8 cellular contexts compared by ENCODE assay signal in genomic region chr4:149031399-149031798, GRCh38.
DNase-seq lines count a peak whose midpoint lies in the region; ATAC-seq, FAIRE-seq and TF ChIP-seq lines count a peak whose summit lies in the region.

No MANE protein-coding gene starts in this region.

- no peak for TF ChIP-seq RAD21 in A549 (conservative IDR thresholded peaks at IDR 0.05 in 1 of 2, IDR thresholded peaks at IDR 0.05 in 1 of 2)

- H2BK15ac ChIP-seq in mesenchymal stem cell (ENCODE audit: low read depth, poor library complexity, severe bottlenecking) = no peak overlapping the region

- DNase-seq in A549 (ENCODE audit: low read depth in 1 of 2, low spot score in 1 of 2) = no peak
- DNase-seq in GM19239 (ENCODE audit: insufficient read length, low spot score) = no peak
- DNase-seq in MV-4-11 (lab: John Stamatoyannopoulos, UW) = peak; percentile 1
- no peak for DNase-seq in esophagus squamous epithelium (lab: John Stamatoyannopoulos, UW)
- DNase-seq in stomach = no peak
- no peak for DNase-seq in NCI-H187 treated with DMSO at 0.1 percent for 48 hours (lab: John Stamatoyannopoulos, UW)
- DNase-seq in mesenchymal stem cell = no peak
- DNase-seq in omental fat pad (ENCODE audit: low spot score) = no peak

- H3K27me3 ChIP-seq in esophagus squamous epithelium = no peaks in the 10 kb centered on the region
- H3K27me3 ChIP-seq in stomach = no peaks in the 10 kb centered on the region
- H3K27me3 ChIP-seq in mesenchymal stem cell (ENCODE audit: control insufficient read depth in 1 of 2, insufficient read depth in 1 of 2, low read length in 2 of 2) = no peaks in the 10 kb centered on the region

- H3K9me3 ChIP-seq in A549 (no peaks in the 10 kb centered on the region), esophagus squamous epithelium (no peaks in the 10 kb centered on the region), stomach (no peaks in the 10 kb centered on the region), mesenchymal stem cell (ENCODE audit: control insufficient read depth, low read length) (no peaks in the 10 kb centered on the region)

- H2BK12ac ChIP-seq in mesenchymal stem cell (ENCODE audit: low read length in 2 of 2) = no peak overlapping the region

- no peak overlapping the region for H3K14ac ChIP-seq in mesenchymal stem cell (ENCODE audit: low read length in 2 of 2)

- no peaks in the 10 kb centered on the region for H3K79me1 ChIP-seq in mesenchymal stem cell (replicated peaks; ENCODE audit: low read length, poor library complexity, severe bottlenecking)

- H4K91ac ChIP-seq in mesenchymal stem cell (ENCODE audit: low read length) = no peak overlapping the region

- no peak overlapping the region for H3K23ac ChIP-seq in mesenchymal stem cell (ENCODE audit: low read length in 2 of 2)

- H3K9ac ChIP-seq in mesenchymal stem cell (ENCODE audit: low read length) = no peak overlapping the region

- H2BK5ac ChIP-seq in mesenchymal stem cell (ENCODE audit: low read depth, low read length, poor library complexity, severe bottlenecking) = no peak overlapping the region

- H2BK120ac ChIP-seq in mesenchymal stem cell (ENCODE audit: low read depth, low read length) = no peak overlapping the region

- H2AFZ ChIP-seq in mesenchymal stem cell (ENCODE audit: low read depth, low read length) = no peak overlapping the region

- TF ChIP-seq CTCF in A549 (IDR thresholded peaks at IDR 0.05) = no peak
- peak in 4 of 6 experiments; percentile 31 to 69 (median 50) for TF ChIP-seq CTCF in esophagus squamous epithelium (IDR thresholded peaks at IDR 0.05)
- peak in 5 of 7 experiments; percentile 8 to 51 (median 33) for TF ChIP-seq CTCF in stomach (IDR thresholded peaks at IDR 0.05)
- TF ChIP-seq CTCF in omental fat pad (IDR thresholded peaks at IDR 0.05) = no peak

- no peak overlapping the region for H3K4ac ChIP-seq in mesenchymal stem cell (ENCODE audit: low read depth in 1 of 2, low read length in 2 of 2)

- no peak overlapping the region for H2AK5ac ChIP-seq in mesenchymal stem cell (ENCODE audit: low read length, severe bottlenecking)

- intact Hi-C loops in esophagus squamous epithelium (cut with DNase I) = no loop called here
- intact Hi-C loops in stomach (cut with DNase I; ENCODE audit: low total_unique reads) = no loop called here

- no peak for ATAC-seq in A549
- no peak for ATAC-seq in omental fat pad (ENCODE audit: low FRiP score)

- no peak overlapping the region for H3K18ac ChIP-seq in mesenchymal stem cell (ENCODE audit: low read depth in 1 of 2, low read length in 2 of 2)

- H3K4me2 ChIP-seq in A549 = no peak overlapping the region
- H3K4me2 ChIP-seq in mesenchymal stem cell (ENCODE audit: low read length, poor library complexity, severe bottlenecking) = no peak overlapping the region

- no peak overlapping the region for H3K4me3 ChIP-seq in A549
- H3K4me3 ChIP-seq in esophagus squamous epithelium = no peak overlapping the region
- no peak overlapping the region for H3K4me3 ChIP-seq in stomach
- no peak overlapping the region for H3K4me3 ChIP-seq in mesenchymal stem cell (ENCODE audit: insufficient read depth in 1 of 2, low read depth in 1 of 2, low read length in 2 of 2)

- CTCF ChIA-PET in A549 (lab: Yijun Ruan, JAX) = interaction anchor here (0.5 kb wide), 1 partner anchor 21 kb away, joined by 3 read pairs; no protein-coding TSS in a partner anchor

- no peaks in the 10 kb centered on the region for H3K36me3 ChIP-seq in esophagus squamous epithelium
- H3K36me3 ChIP-seq in stomach = no peaks in the 10 kb centered on the region
- H3K36me3 ChIP-seq in mesenchymal stem cell (ENCODE audit: control insufficient read depth in 1 of 2, insufficient read depth in 2 of 2, low read depth in 1 of 2, low read length in 2 of 2) = no peaks in the 10 kb centered on the region

- FAIRE-seq in A549 (lab: Jason Lieb, UNC) (no peak), GM19239 (lab: Jason Lieb, UNC) (peak; percentile 33)

- no peak for TF ChIP-seq POLR2A in A549 (IDR thresholded peaks at IDR 0.05; ENCODE audit: low read length)
- TF ChIP-seq POLR2A in esophagus squamous epithelium (IDR thresholded peaks at IDR 0.05) = no peak
- TF ChIP-seq POLR2A in stomach (IDR thresholded peaks at IDR 0.05) = no peak

- POLR2A ChIA-PET in A549 (lab: Yijun Ruan, JAX) = no interaction called here

- H3K27ac ChIP-seq in A549 (no peak overlapping the region), esophagus squamous epithelium (no peak overlapping the region), stomach (no peak overlapping the region), mesenchymal stem cell (ENCODE audit: low read length, poor library complexity, severe bottlenecking) (no peak overlapping the region)

- no peaks in the 10 kb centered on the region for H3K4me1 ChIP-seq in A549
- H3K4me1 ChIP-seq in esophagus squamous epithelium = peaks cover 0 to 8% (median 0%) of the 10 kb centered on the region in 3 donors
- H3K4me1 ChIP-seq in stomach = peaks cover 0 to 6% (median 0%) of the 10 kb centered on the region in 4 donors
- H3K4me1 ChIP-seq in mesenchymal stem cell (ENCODE audit: control insufficient read depth, insufficient read depth, low read depth, low read length) = no peaks in the 10 kb centered on the region

- no peak for TF ChIP-seq EP300 in A549 (IDR thresholded peaks at IDR 0.05)
- TF ChIP-seq EP300 in stomach (IDR thresholded peaks at IDR 0.05) = no peak

- H4K8ac ChIP-seq in mesenchymal stem cell (ENCODE audit: low read length) = no peak overlapping the region

TF ChIP-seq in A549, 52 proteins besides CTCF, POLR2A, EP300 and RAD21:
- TF ChIP-seq SMC3 (IDR thresholded peaks at IDR 0.05) (no peak), ZFP36 (IDR thresholded peaks at IDR 0.05; ENCODE audit: borderline replicate concordance, partially characterized antibody) (no peak), MYC (IDR thresholded peaks at IDR 0.05; ENCODE audit: borderline replicate concordance, low read length) (no peak), FOSL2 (IDR thresholded peaks at IDR 0.05) (no peak), FOSL2 (CRISPR knock-in tag; IDR thresholded peaks at IDR 0.05) (0 out of 2 replicates have a peak, but pooled peaks have one; percentile 9), KDM1A (IDR thresholded peaks at IDR 0.05; ENCODE audit: low read depth) (no peak), EHF (CRISPR knock-in tag; IDR thresholded peaks at IDR 0.05) (no peak), RARB (CRISPR knock-in tag; IDR thresholded peaks at IDR 0.05) (no peak), TFCP2L1 (CRISPR knock-in tag; IDR thresholded peaks at IDR 0.05) (no peak), MAFK (IDR thresholded peaks at IDR 0.05; ENCODE audit: partially characterized antibody) (peak; percentile 38), CEBPB (IDR thresholded peaks at IDR 0.05) (no peak)
TF ChIP-seq in A549: peak in this region for 2.

Comparison
In these comparisons a context has a peak if more than half of its experiments do, and no peak if none do; other contexts are left out.
1. CTCF ChIP-seq: peak in esophagus squamous epithelium (4 of 6) and stomach (5 of 7); none in A549 (single experiment) and omental fat pad (0 of 3).